ENCODE assay signal across 12 cellular contexts in the genomic region with DNA sequence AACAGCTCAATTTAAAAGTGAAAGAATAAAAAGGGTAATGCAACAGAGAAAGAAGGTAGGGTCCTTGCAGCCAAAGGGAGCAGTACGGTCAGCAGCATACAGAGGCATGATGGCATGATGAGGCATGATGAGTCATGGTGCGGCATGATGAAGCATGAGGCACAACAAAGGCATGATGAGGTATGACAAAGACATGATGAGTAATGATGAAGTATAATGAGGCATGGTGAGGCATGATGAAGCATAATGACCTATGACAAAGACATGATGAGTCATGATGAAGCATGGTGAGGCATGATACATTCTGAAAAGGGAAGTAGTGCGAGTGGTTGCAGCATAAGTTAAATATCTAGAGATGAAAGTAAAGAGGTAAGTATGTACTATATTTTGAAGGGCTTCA.
DNase-seq lines count a peak whose midpoint lies in the region; ATAC-seq lines count a peak whose summit lies in the region.
"Had no signal": no experiment of that assay in that cellular context is flagged by ENCODE, and none has a peak within 500 bp of the region (broad histone marks: within the 10 kb centered on the region; RNA-seq: fewer than 3 reads in every experiment).

No MANE protein-coding gene starts in this region.

- peak; percentile 32 for DNase-seq in activated CD4-positive, alpha-beta T cell treated with anti-CD3 and anti-CD28 coated beads for 48 hours
- DNase-seq in activated CD4-positive, alpha-beta T cell treated with anti-CD3 and anti-CD28 coated beads for 1 hour, result no peak
- DNase-seq in HT1080 (ENCODE audit: low read depth) (peak; percentile 49), SW480 (ENCODE audit: low spot score) (peak; percentile 5), glomerular visceral epithelial cell (ENCODE audit: extremely low spot score) (peak; percentile 22), HuH-7 (ENCODE audit: low spot score) (no peak)
- no peak for DNase-seq in stimulated activated naive CD4-positive, alpha-beta T cell treated with Interleukin-2 at 50 U/mL for 16 hours (lab: John Stamatoyannopoulos, UW)
- DNase-seq: EL, hypothalamus, NCI-H1417 treated with DMSO at 0.1 percent for 48 hours, NCI-H2227 treated with DMSO at 0.1 percent for 48 hours had no signal

- ATAC-seq in HG03442 (IDR thresholded peaks at IDR 0.05; ENCODE audit: unreplicated experiment), result no peak

Comparison
In these comparisons a context has a peak if more than half of its experiments do, and no peak if none do; other contexts are left out.
1. DNase-seq: peak in activated CD4-positive, alpha-beta T cell treated with anti-CD3 and anti-CD28 coated beads for 48 hours (single experiment), HT1080 (single experiment), SW480 (single experiment) and glomerular visceral epithelial cell (single experiment); none in activated CD4-positive, alpha-beta T cell treated with anti-CD3 and anti-CD28 coated beads for 1 hour (single experiment), HuH-7 (single experiment) and stimulated activated naive CD4-positive, alpha-beta T cell treated with Interleukin-2 at 50 U/mL for 16 hours (single experiment).